8 cellular contexts compared by ENCODE assay signal in the genomic region with DNA sequence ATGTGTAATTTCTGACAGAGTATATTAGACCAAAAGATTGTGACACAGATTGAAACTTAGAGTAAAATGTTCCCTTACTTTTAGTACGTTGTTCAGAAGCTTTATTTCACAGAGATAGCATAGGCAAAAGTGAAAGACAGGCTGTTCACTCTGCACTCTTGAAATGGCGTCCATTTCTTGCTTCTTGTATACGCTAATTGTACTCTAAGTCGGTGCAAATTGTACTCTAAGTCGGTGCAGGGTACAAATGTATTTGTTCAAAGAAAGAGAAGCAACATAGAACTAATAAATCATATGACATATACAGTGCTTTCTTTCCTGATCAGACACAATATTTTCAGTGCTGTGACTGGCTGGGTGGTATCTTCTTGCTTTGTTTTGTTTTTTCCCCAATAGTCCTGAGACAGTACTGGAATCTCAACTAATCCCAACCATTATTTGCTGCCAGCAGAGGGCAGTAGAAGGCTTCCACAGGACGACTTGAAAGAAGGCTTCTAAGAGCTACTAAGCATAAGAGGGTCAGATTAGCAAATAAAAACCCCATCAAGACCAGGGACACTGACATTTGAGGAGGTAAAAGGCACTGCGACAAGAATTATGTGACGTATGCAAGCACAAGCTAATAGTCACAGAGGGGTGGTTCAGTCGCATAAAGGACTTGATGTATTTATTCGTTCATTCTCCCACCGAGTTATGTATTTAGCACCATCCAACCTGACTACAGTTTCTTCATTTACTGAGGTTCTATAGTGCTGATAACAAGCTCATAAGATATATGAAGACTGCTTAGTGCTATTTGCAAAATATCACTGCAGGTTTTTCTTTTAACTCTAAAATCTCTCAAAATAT.
DNase-seq lines count a peak whose midpoint lies in the region; ATAC-seq, FAIRE-seq and TF ChIP-seq lines count a peak whose summit lies in the region.

No MANE protein-coding gene starts in this region.

- peak; percentile 58 for DNase-seq in COR-L47 (lab: John Stamatoyannopoulos, UW)
- DNase-seq in GM19239 (ENCODE audit: insufficient read length, low spot score), result peak; percentile 7
- DNase-seq in NCI-H345 (lab: John Stamatoyannopoulos, UW), result peak; percentile 75
- DNase-seq in activated CD4-positive, alpha-beta memory T cell treated with anti-CD3 and anti-CD28 coated beads for 36 hours, result peak; percentile 44
- DNase-seq in foreskin fibroblast, result peak in 1 of 2 donors; percentile 2
- DNase-seq in putamen (ENCODE audit: low spot score), result peak; percentile 75

- no peaks in the 10 kb centered on the region for H3K4me1 Mint-ChIP-seq in activated CD4-positive, alpha-beta memory T cell treated with anti-CD3 and anti-CD28 coated beads for 36 hours (ENCODE audit: low read depth)

- H3K4me3 Mint-ChIP-seq in activated CD4-positive, alpha-beta memory T cell treated with anti-CD3 and anti-CD28 coated beads for 36 hours, result no peak overlapping the region

- no peak overlapping the region for H3K27ac Mint-ChIP-seq in activated CD4-positive, alpha-beta memory T cell treated with anti-CD3 and anti-CD28 coated beads for 36 hours

- H3K27me3 Mint-ChIP-seq in activated CD4-positive, alpha-beta memory T cell treated with anti-CD3 and anti-CD28 coated beads for 36 hours, result no peaks in the 10 kb centered on the region

- no peaks in the 10 kb centered on the region for H3K36me3 Mint-ChIP-seq in activated CD4-positive, alpha-beta memory T cell treated with anti-CD3 and anti-CD28 coated beads for 36 hours

- intact Hi-C loops in activated CD4-positive, alpha-beta memory T cell treated with anti-CD3 and anti-CD28 coated beads for 36 hours (cut with micrococcal nuclease), result loop anchor here (1.0 kb wide), 1 partner anchor 232 kb away; no protein-coding TSS in a partner anchor

- ATAC-seq in HG03354 (IDR thresholded peaks at IDR 0.05; ENCODE audit: poor library complexity, severe bottlenecking, unreplicated experiment), result peak; percentile 76
- no peak for ATAC-seq in GM19035 (IDR thresholded peaks at IDR 0.05; ENCODE audit: unreplicated experiment)

- peak; percentile 36 for TF ChIP-seq CTCF in foreskin fibroblast (IDR thresholded peaks at IDR 0.05; ENCODE audit: low read depth, low read length)

- FAIRE-seq in GM19239 (lab: Jason Lieb, UNC), result peak; percentile 87

- CTCF ChIA-PET in activated CD4-positive, alpha-beta memory T cell treated with anti-CD3 and anti-CD28 coated beads for 36 hours (lab: Charles Lee), result interaction anchor here (0.7 to 1.3 kb wide), 5 partner anchors 10 to 305 kb away, joined by 3 to 10 read pairs (median 4); no protein-coding TSS in a partner anchor

- H3K4me3 ChIP-seq in foreskin fibroblast (ENCODE audit: low read depth in 1 of 2, low read length in 2 of 2), result no peak overlapping the region

- POLR2A ChIA-PET in activated CD4-positive, alpha-beta memory T cell treated with anti-CD3 and anti-CD28 coated beads for 36 hours (lab: Charles Lee), result no interaction called here

- no peaks in the 10 kb centered on the region for H3K9me3 Mint-ChIP-seq in activated CD4-positive, alpha-beta memory T cell treated with anti-CD3 and anti-CD28 coated beads for 36 hours
